27 cellular contexts compared by ENCODE assay signal in the genomic region with DNA sequence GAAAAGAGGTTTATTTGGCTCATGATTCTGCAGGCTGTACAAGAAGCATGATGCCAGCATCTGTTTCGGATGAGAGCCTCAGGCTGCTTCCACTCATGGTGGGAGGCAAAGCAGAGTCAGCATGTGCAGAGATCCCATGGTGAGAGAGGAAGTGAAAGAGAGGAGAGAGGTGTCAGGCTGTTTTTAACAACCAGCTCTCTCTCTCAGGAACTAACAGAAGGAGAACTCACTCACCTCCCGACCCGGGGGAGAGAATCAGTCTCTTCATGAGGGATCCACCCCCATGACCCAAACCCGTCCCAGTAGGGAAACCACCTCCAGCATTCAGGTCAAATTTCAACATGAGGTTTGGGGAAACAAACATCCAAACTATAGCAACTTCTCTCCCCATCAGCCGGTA.
DNase-seq lines count a peak whose midpoint lies in the region; ATAC-seq, FAIRE-seq and TF ChIP-seq lines count a peak whose summit lies in the region.
"Had no signal": no experiment of that assay in that cellular context is flagged by ENCODE, and none has a peak within 500 bp of the region (broad histone marks: within the 10 kb centered on the region; RNA-seq: fewer than 3 reads in every experiment).

No MANE protein-coding gene starts in this region.

- H3K79me2 ChIP-seq in OCI-LY7 (ENCODE audit: insufficient read depth, low read depth, low read length), result no peaks in the 10 kb centered on the region

- WGBS in small intestine, 3 donors, result 72 to 83% (median 81%) methylated on average over 5 of the region's 5 CpGs

- H3K27me3 ChIP-seq in upper lobe of right lung (no peaks in the 10 kb centered on the region), small intestine (ENCODE audit: control insufficient read depth in 2 of 2, insufficient read depth in 2 of 2, low read length in 2 of 2) (no peaks in the 10 kb centered on the region)
- H3K27me3 ChIP-seq: heart left ventricle had no signal

- H3K4me1 Mint-ChIP-seq in memory B cell, result peaks cover 7% of the 10 kb centered on the region
- H3K4me1 Mint-ChIP-seq: activated naive CD8-positive, alpha-beta T cell treated with anti-CD3 and anti-CD28 coated beads, Interleukin-2, amount 10 ng/mL, durations not matched to agents 7 days and 5 days had no signal

- peak; percentile 39 for ATAC-seq in memory B cell (ENCODE audit: low read depth)
- peak; percentile 77 for ATAC-seq in upper lobe of right lung
- ATAC-seq: activated CD8-positive, alpha-beta T cell treated with anti-CD3 and anti-CD28 coated beads, Interleukin-2, amount 10 ng/mL, durations not matched to agents 7 days and 5 days; esophagus mucosa; heart left ventricle had no signal

- H3K27ac Mint-ChIP-seq in memory B cell, result peak overlapping the region; percentile 3
- H3K27ac Mint-ChIP-seq: activated CD8-positive, alpha-beta T cell treated with anti-CD3 and anti-CD28 coated beads, Interleukin-2, amount 10 ng/mL, durations not matched to agents 7 days and 5 days; activated naive CD8-positive, alpha-beta T cell treated with anti-CD3 and anti-CD28 coated beads, Interleukin-2, amount 10 ng/mL, durations not matched to agents 7 days and 5 days; dendritic cell treated with granulocyte-macrophage colony-stimulating factor and Interleukin-4, amounts not matched to agents 40 ng/mL and 50 ng/mL, for 4 days; endodermal cell; stimulated activated naive CD8-positive, alpha-beta T cell treated with anti-CD3 and anti-CD28 coated beads, Interleukin-15, Interleukin-2, amounts not matched to agents 100 ng/mL and 50 ng/mL, for 24 hours; T-helper 1 cell treated with Interleukin-12 subunit alpha and Interleukin-12 subunit beta and Interleukin-4 antibody, amounts not matched to agents 30 μg/mL and 1 μg/mL, for 36 hours had no signal

- no peaks in the 10 kb centered on the region for H4K20me1 ChIP-seq in OCI-LY7 (ENCODE audit: insufficient read depth, low read length)

- BruUV-seq in OCI-LY7 (replicated peaks; lab: Mats Ljungman, UMichigan), result no TSS peak

- H2AFZ ChIP-seq in OCI-LY7 (ENCODE audit: low read length), result peak overlapping the region; percentile 96

- DNase-seq in SIG-M5 treated with dmso at 0.1 percent for 504 hours (lab: John Stamatoyannopoulos, UW; ENCODE audit: unreplicated experiment) (peak; percentile 2), SIG-M5 (lab: John Stamatoyannopoulos, UW) (no peak), OCI-LY7 (ENCODE audit: low spot score) (peak; percentile 36), memory B cell (ENCODE audit: low spot score in 2 of 2) (no peak), upper lobe of right lung (no peak), small intestine (no peak), NCI-H2029 (lab: John Stamatoyannopoulos, UW) (no peak), NCI-H2081 (lab: John Stamatoyannopoulos, UW) (no peak)
- DNase-seq: activated CD8-positive, alpha-beta T cell treated with anti-CD3 and anti-CD28 coated beads, Interleukin-2, amount 10 ng/mL, durations not matched to agents 7 days and 5 days; activated gamma-delta T cell; activated naive CD8-positive, alpha-beta T cell treated with anti-CD3 and anti-CD28 coated beads, Interleukin-2, amount 10 ng/mL, durations not matched to agents 7 days and 5 days; central memory CD4-positive, alpha-beta T cell; endodermal cell; foreskin fibroblast; H7; heart left ventricle; kidney glomerular epithelial cell; mammary epithelial cell; MM.1S; NCI-H510A had no signal

- CTCF ChIA-PET in OCI-LY7 (lab: Charles Lee; ENCODE audit: unreplicated experiment), result no interaction called here

- H3K36me3 ChIP-seq in OCI-LY7 (ENCODE audit: insufficient read depth, low read length), result no peaks in the 10 kb centered on the region
- no peaks in the 10 kb centered on the region for H3K36me3 ChIP-seq in upper lobe of right lung
- no peaks in the 10 kb centered on the region for H3K36me3 ChIP-seq in small intestine (ENCODE audit: control insufficient read depth in 2 of 2, insufficient read depth in 2 of 2, low read length in 2 of 2)
- H3K36me3 ChIP-seq: heart left ventricle had no signal

- H3K4me3 Mint-ChIP-seq in memory B cell, result no peak overlapping the region
- H3K4me3 Mint-ChIP-seq: activated CD8-positive, alpha-beta T cell treated with anti-CD3 and anti-CD28 coated beads, Interleukin-2, amount 10 ng/mL, durations not matched to agents 7 days and 5 days; activated naive CD8-positive, alpha-beta T cell treated with anti-CD3 and anti-CD28 coated beads, Interleukin-2, amount 10 ng/mL, durations not matched to agents 7 days and 5 days; dendritic cell treated with granulocyte-macrophage colony-stimulating factor and Interleukin-4, amounts not matched to agents 40 ng/mL and 50 ng/mL, for 4 days; endodermal cell; stimulated activated naive CD8-positive, alpha-beta T cell treated with anti-CD3 and anti-CD28 coated beads, Interleukin-15, Interleukin-2, amounts not matched to agents 100 ng/mL and 50 ng/mL, for 24 hours; T-helper 1 cell treated with Interleukin-12 subunit alpha and Interleukin-12 subunit beta and Interleukin-4 antibody, amounts not matched to agents 30 μg/mL and 1 μg/mL, for 36 hours had no signal

- no peaks in the 10 kb centered on the region for H3K9me3 ChIP-seq in OCI-LY7 (ENCODE audit: low read length)
- H3K9me3 ChIP-seq in upper lobe of right lung, result no peaks in the 10 kb centered on the region
- no peaks in the 10 kb centered on the region for H3K9me3 ChIP-seq in small intestine (ENCODE audit: control insufficient read depth, low read depth)
- H3K9me3 ChIP-seq: heart left ventricle had no signal

- H3K4me2 ChIP-seq in OCI-LY7 (ENCODE audit: low read length), result peak overlapping the region; percentile 49

- H3K27me3 Mint-ChIP-seq in memory B cell, result peaks cover 9% of the 10 kb centered on the region
- H3K27me3 Mint-ChIP-seq: dendritic cell treated with granulocyte-macrophage colony-stimulating factor and Interleukin-4, amounts not matched to agents 40 ng/mL and 50 ng/mL, for 4 days had no signal

- no peaks in the 10 kb centered on the region for H3K9me3 Mint-ChIP-seq in memory B cell
- H3K9me3 Mint-ChIP-seq: activated naive CD8-positive, alpha-beta T cell treated with anti-CD3 and anti-CD28 coated beads, Interleukin-2, amount 10 ng/mL, durations not matched to agents 7 days and 5 days; endodermal cell; stimulated activated naive CD8-positive, alpha-beta T cell treated with anti-CD3 and anti-CD28 coated beads, Interleukin-15, Interleukin-2, amounts not matched to agents 100 ng/mL and 50 ng/mL, for 24 hours; T-helper 1 cell treated with Interleukin-12 subunit alpha and Interleukin-12 subunit beta and Interleukin-4 antibody, amounts not matched to agents 30 μg/mL and 1 μg/mL, for 36 hours had no signal

- no peak overlapping the region for H3K27ac ChIP-seq in OCI-LY7 (ENCODE audit: low read depth, low read length, poor library complexity, severe bottlenecking)
- H3K27ac ChIP-seq in upper lobe of right lung, result no peak overlapping the region
- no peak overlapping the region for H3K27ac ChIP-seq in small intestine (ENCODE audit: low read depth in 1 of 2, low read length in 1 of 2)
- H3K27ac ChIP-seq: 22Rv1, C4-2B, heart left ventricle had no signal

- POLR2A ChIA-PET in OCI-LY7 (lab: Charles Lee), result interaction anchor here (0.6 kb wide), 1 partner anchor 26 kb away, joined by 3 read pairs; no protein-coding TSS in a partner anchor

- no peak for TF ChIP-seq CTCF in OCI-LY7 (conservative IDR thresholded peaks at IDR 0.05; ENCODE audit: low read length)
- TF ChIP-seq CTCF in upper lobe of right lung (IDR thresholded peaks at IDR 0.05), result no peak

- peaks cover 12% of the 10 kb centered on the region for H3K4me1 ChIP-seq in OCI-LY7 (ENCODE audit: insufficient read depth, low read length, poor library complexity, severe bottlenecking)
- no peaks in the 10 kb centered on the region for H3K4me1 ChIP-seq in upper lobe of right lung
- H3K4me1 ChIP-seq in small intestine (ENCODE audit: control insufficient read depth in 2 of 2, insufficient read depth in 1 of 2, low read depth in 1 of 2, low read length in 1 of 2), result no peaks in the 10 kb centered on the region

- intact Hi-C loops in OCI-LY7 (cut with micrococcal nuclease; ENCODE audit: unreplicated experiment) (no loop called here), upper lobe of right lung (cut with DNase I) (no loop called here)

- no peak for FAIRE-seq in small intestine (lab: Jason Lieb, UNC)
- FAIRE-seq: D721Med had no signal

- peak overlapping the region; percentile 20 for H3K4me3 ChIP-seq in OCI-LY7 (ENCODE audit: low read depth, low read length, poor library complexity, severe bottlenecking)
- no peak overlapping the region for H3K4me3 ChIP-seq in upper lobe of right lung
- no peak overlapping the region for H3K4me3 ChIP-seq in small intestine (ENCODE audit: low read depth in 1 of 2, low read length in 2 of 2)
- H3K4me3 ChIP-seq: heart left ventricle had no signal

- no peaks in the 10 kb centered on the region for H3K36me3 Mint-ChIP-seq in memory B cell
- H3K36me3 Mint-ChIP-seq: activated naive CD8-positive, alpha-beta T cell treated with anti-CD3 and anti-CD28 coated beads, Interleukin-2, amount 10 ng/mL, durations not matched to agents 7 days and 5 days had no signal

- H3K9me2 ChIP-seq in OCI-LY7 (ENCODE audit: insufficient read depth, low read length), result no peaks in the 10 kb centered on the region

Comparison
In these comparisons a context has a peak if more than half of its experiments do, and no peak if none do; other contexts are left out.
1. DNase-seq: peak in SIG-M5 treated with dmso at 0.1 percent for 504 hours (single experiment) and OCI-LY7 (single experiment); none in SIG-M5 (single experiment), memory B cell (0 of 2), upper lobe of right lung (single experiment), small intestine (single experiment), NCI-H2029 (single experiment) and NCI-H2081 (0 of 2).